In the genomic region with DNA sequence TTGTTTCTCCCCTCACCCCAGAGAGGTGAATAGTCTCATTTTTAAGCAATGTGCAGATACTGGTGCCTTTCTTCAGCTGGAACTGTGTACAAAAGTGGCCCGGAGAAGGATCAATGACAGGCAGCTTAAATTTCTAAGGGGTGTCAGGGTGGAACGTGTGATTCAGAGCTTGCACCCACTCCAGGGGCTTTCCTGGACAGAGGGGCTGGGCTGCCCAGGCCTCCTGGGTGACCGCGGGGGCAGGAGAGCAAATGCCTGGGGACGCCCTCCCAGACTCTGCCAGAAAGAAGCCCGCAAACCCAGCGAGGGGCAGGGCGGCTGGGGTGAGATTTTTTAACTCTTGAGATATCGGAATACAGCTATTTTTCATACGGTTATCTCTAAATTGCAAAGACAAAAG, we compare ENCODE assay signal across 1 cellular context.
TF ChIP-seq lines count a peak whose summit lies in the region.

No MANE protein-coding gene starts in this region.

TF ChIP-seq in IMR-90, 13 proteins besides CTCF, POLR2A, EP300 and RAD21 (continued from another document):
- TF ChIP-seq MAZ (IDR thresholded peaks at IDR 0.05; ENCODE audit: borderline replicate concordance, low read depth, low read length) = no peak
- TF ChIP-seq MXI1 (IDR thresholded peaks at IDR 0.05; ENCODE audit: borderline replicate concordance, low read depth, low read length) = no peak
- TF ChIP-seq BHLHE40 (IDR thresholded peaks at IDR 0.05; ENCODE audit: low read depth, low read length) = no peak
- no peak for TF ChIP-seq FOS (IDR thresholded peaks at IDR 0.05; ENCODE audit: low read depth, low read length)
- no peak for TF ChIP-seq CHD1 (IDR thresholded peaks at IDR 0.05; ENCODE audit: low read depth, low read length)
- TF ChIP-seq RCOR1 (IDR thresholded peaks at IDR 0.05; ENCODE audit: insufficient replicate concordance, low read length) = no peak
- no peak for TF ChIP-seq RFX5 (IDR thresholded peaks at IDR 0.05; ENCODE audit: low read depth, low read length)
- TF ChIP-seq, protein P1, sequence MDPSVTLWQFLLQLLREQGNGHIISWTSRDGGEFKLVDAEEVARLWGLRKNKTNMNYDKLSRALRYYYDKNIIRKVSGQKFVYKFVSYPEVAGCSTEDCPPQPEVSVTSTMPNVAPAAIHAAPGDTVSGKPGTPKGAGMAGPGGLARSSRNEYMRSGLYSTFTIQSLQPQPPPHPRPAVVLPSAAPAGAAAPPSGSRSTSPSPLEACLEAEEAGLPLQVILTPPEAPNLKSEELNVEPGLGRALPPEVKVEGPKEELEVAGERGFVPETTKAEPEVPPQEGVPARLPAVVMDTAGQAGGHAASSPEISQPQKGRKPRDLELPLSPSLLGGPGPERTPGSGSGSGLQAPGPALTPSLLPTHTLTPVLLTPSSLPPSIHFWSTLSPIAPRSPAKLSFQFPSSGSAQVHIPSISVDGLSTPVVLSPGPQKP (IDR thresholded peaks at IDR 0.05; ENCODE audit: borderline replicate concordance, low read depth, low read length) = no peak
- TF ChIP-seq SMC3 (IDR thresholded peaks at IDR 0.05; ENCODE audit: low read depth, low read length) = no peak
